In genomic region chr1:21623411-21623961, GRCh38 we compare ENCODE assay signal across 10 cellular contexts. TPM values are rescaled to one million over a fixed set of nuclear protein-coding genes. Genes with fewer than 3 reads are reported as not detected.
A peak's percentile ranks its signal among the peaks of the same experiment; 100 is the strongest.
DNase-seq lines count a peak whose midpoint lies in the region; ATAC-seq and TF ChIP-seq lines count a peak whose summit lies in the region.
"Had no signal": no experiment of that assay in that cellular context is flagged by ENCODE, and none has a peak within 500 bp of the region (broad histone marks: within the 10 kb centered on the region; RNA-seq: fewer than 3 reads in every experiment).

No MANE protein-coding gene starts in this region.

- WGBS in right lobe of liver (ENCODE audit: insufficient coverage, low coverage, low lambda C conversion rate, missing lambda C conversion rate): 20% methylated on average over 2 of the region's 10 CpGs

- POLR2A ChIA-PET in A673 (lab: Charles Lee; ENCODE audit: low non-redundant PET): no interaction called here

- ATAC-seq in right lobe of liver: peak; percentile 67 to 78 (median 72)
- no peak for ATAC-seq in GM19397 (IDR thresholded peaks at IDR 0.05; ENCODE audit: unreplicated experiment)
- no peak for ATAC-seq in HG03439 (IDR thresholded peaks at IDR 0.05; ENCODE audit: unreplicated experiment)

- DNase-seq in A673 (ENCODE audit: low spot score) (no peak), HuH-7 (ENCODE audit: low spot score) (peak; percentile 55), SJCRH30 (peak; percentile 53 to 69), right lobe of liver (peak; percentile 90 to 92 (median 92)), pons (ENCODE audit: low spot score) (no peak), cerebellum (ENCODE audit: low spot score) (no peak)
- DNase-seq: activated CD8-positive, alpha-beta memory T cell treated with anti-CD3 and anti-CD28 coated beads, Interleukin-2, amount 10 ng/mL, durations not matched to agents 7 days and 5 days; stimulated activated naive CD8-positive, alpha-beta T cell treated with anti-CD3 and anti-CD28 coated beads, Interleukin-15, amount 100 ng/mL, for 72 hours had no signal

- intact Hi-C loops in A673 (cut with micrococcal nuclease; ENCODE audit: unreplicated experiment): no loop called here
- intact Hi-C loops in right lobe of liver (cut with DNase I): no loop called here

- CTCF ChIA-PET in A673 (lab: Charles Lee): no interaction called here

- BruUV-seq in A673 (replicated peaks; lab: Mats Ljungman, UMichigan): no TSS peak

- H3K4me1 ChIP-seq in A673 (ENCODE audit: insufficient read depth, low read length, poor library complexity, severe bottlenecking) (peaks cover 59% of the 10 kb centered on the region), SJCRH30 (peaks cover 30% of the 10 kb centered on the region), right lobe of liver (peaks cover 0 to 55% (median 23%) of the 10 kb centered on the region in 4 donors)

- peak; percentile 76 for TF ChIP-seq POLR2A in right lobe of liver (IDR thresholded peaks at IDR 0.05)

- H3K36me3 ChIP-seq in A673 (ENCODE audit: insufficient read depth, low read length, poor library complexity, severe bottlenecking): peaks cover 6% of the 10 kb centered on the region
- H3K36me3 ChIP-seq in SJCRH30: no peaks in the 10 kb centered on the region
- no peaks in the 10 kb centered on the region for H3K36me3 ChIP-seq in right lobe of liver

- H3K9me3 ChIP-seq in A673 (ENCODE audit: low read depth, low read length, poor library complexity, severe bottlenecking) (no peaks in the 10 kb centered on the region), SJCRH30 (replicated peaks) (no peaks in the 10 kb centered on the region), right lobe of liver (no peaks in the 10 kb centered on the region)

- H3K4me3 ChIP-seq in A673 (ENCODE audit: low read depth, low read length, poor library complexity, severe bottlenecking) (no peak overlapping the region), SJCRH30 (no peak overlapping the region), right lobe of liver (peak overlapping the region in 2 of 3 donors; percentile 4 to 23)

- H3K27me3 ChIP-seq in A673 (replicated peaks; ENCODE audit: insufficient read depth, low read depth, low read length, poor library complexity): no peaks in the 10 kb centered on the region
- H3K27me3 ChIP-seq in SJCRH30: no peaks in the 10 kb centered on the region
- H3K27me3 ChIP-seq in right lobe of liver: no peaks in the 10 kb centered on the region

- peak overlapping the region; percentile 64 for H3K27ac ChIP-seq in A673 (ENCODE audit: low read depth, low read length, poor library complexity, severe bottlenecking)
- no peak overlapping the region for H3K27ac ChIP-seq in SJCRH30
- H3K27ac ChIP-seq in right lobe of liver: peak overlapping the region; percentile 65 to 90 (median 73)

- TF ChIP-seq CTCF in A673 (conservative IDR thresholded peaks at IDR 0.05; ENCODE audit: low read depth, low read length) (no peak), right lobe of liver (IDR thresholded peaks at IDR 0.05) (no peak)

RNA-seq across cellular contexts. Expression of gene RAP1GAP, which starts 45.7 kb away (rescaled TPM):
- 37.7 and 40.3 TPM in 2 replicates for total RNA-seq in A673 (2021)
- 5.2 and 8.4 TPM in 2 replicates for total RNA-seq in SJCRH30 (2014; rRNA removed; shearing (Covaris generic))
- 10 to 100 TPM in 5 of 6 experiments, 1 to 10 TPM in 1; 8.0 to 38.1 (median 22.2) TPM for total RNA-seq in right lobe of liver
- 13.5 TPM for total RNA-seq in cerebellum

Comparison
In these comparisons a context has a peak if more than half of its experiments do, and no peak if none do; other contexts are left out.
1. DNase-seq: peak in HuH-7 (single experiment), SJCRH30 (2 of 2) and right lobe of liver (3 of 3); none in A673 (single experiment), pons (single experiment) and cerebellum (single experiment).
2. H3K4me3 ChIP-seq: peak in right lobe of liver (2 of 3); none in A673 (single experiment) and SJCRH30 (single experiment).
3. ATAC-seq: peak in right lobe of liver (4 of 4); none in GM19397 (single experiment) and HG03439 (single experiment).